ENCODE assay signal across 8 cellular contexts in the genomic region with DNA sequence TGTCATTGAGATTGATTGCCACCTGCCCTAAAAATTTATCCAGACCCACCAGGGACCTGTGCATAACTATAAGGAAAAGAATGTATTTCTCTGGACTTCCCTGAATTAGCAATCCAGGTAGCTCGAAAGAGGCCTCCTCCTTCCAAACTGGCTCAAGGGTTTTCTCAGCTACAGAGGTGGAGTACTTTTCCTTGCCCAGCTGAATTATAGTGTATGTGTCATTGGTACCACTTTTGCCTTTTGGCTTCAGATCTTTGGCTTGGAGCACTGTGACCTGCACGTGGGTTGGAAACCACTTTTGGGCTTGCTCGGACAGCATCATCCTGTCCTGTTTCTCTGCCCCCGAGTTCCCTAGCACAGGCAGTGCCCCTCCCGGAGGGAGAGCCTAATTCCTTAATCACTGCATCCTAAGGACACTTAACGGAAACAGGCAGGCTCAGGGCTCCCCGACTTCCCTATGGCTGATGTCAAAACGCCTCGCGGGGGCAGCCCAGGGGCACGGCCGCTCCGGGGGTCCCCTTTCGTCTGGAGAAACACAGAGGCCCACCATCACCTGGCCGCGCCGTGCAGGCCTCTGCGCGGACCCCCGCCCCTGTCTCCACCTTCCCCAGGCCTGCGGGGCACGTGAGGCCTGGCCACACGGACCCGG. TPM values are rescaled to one million over a fixed set of nuclear protein-coding genes. Genes with fewer than 3 reads are reported as not detected.
A peak's percentile ranks its signal among the peaks of the same experiment; 100 is the strongest.
DNase-seq lines count a peak whose midpoint lies in the region; ATAC-seq and TF ChIP-seq lines count a peak whose summit lies in the region.

No MANE protein-coding gene starts in this region.

- peak overlapping the region; percentile 80 for H3K4me3 Mint-ChIP-seq in stimulated activated effector memory CD8-positive, alpha-beta T cell treated with anti-CD3 and anti-CD28 coated beads, Interleukin-12 subunit alpha, Interleukin-12 subunit beta, amount 100 ng/mL, for 72 hours

- H3K4me1 ChIP-seq in lower lobe of right lung: peaks cover 44% of the 10 kb centered on the region

- H3K9me3 ChIP-seq in lower lobe of right lung: no peaks in the 10 kb centered on the region

- intact Hi-C loops in lower lobe of right lung (cut with DNase I): no loop called here

- peak overlapping the region; percentile 92 for H3K27ac ChIP-seq in lower lobe of right lung

- POLR2A ChIA-PET in HEK293T (lab: Yijun Ruan, JAX): no interaction called here

- peak overlapping the region; percentile 84 for H3K27ac Mint-ChIP-seq in stimulated activated effector memory CD8-positive, alpha-beta T cell treated with anti-CD3 and anti-CD28 coated beads, Interleukin-12 subunit alpha, Interleukin-12 subunit beta, amount 100 ng/mL, for 72 hours

- H3K36me3 Mint-ChIP-seq in stimulated activated effector memory CD8-positive, alpha-beta T cell treated with anti-CD3 and anti-CD28 coated beads, Interleukin-12 subunit alpha, Interleukin-12 subunit beta, amount 100 ng/mL, for 72 hours: no peaks in the 10 kb centered on the region

- H3K4me3 ChIP-seq in lower lobe of right lung: peak overlapping the region; percentile 83

- no peaks in the 10 kb centered on the region for H3K36me3 ChIP-seq in lower lobe of right lung

- peaks cover 10% of the 10 kb centered on the region for H3K4me1 Mint-ChIP-seq in stimulated activated effector memory CD8-positive, alpha-beta T cell treated with anti-CD3 and anti-CD28 coated beads, Interleukin-12 subunit alpha, Interleukin-12 subunit beta, amount 100 ng/mL, for 72 hours

- CTCF ChIA-PET in HEK293T (lab: Yijun Ruan, JAX): interaction anchor here (0.6 kb wide), 1 partner anchor 9 kb away, joined by 3 read pairs; no protein-coding TSS in a partner anchor

- TF ChIP-seq CTCF in GM10266 (IDR thresholded peaks at IDR 0.05; ENCODE audit: control insufficient read depth, insufficient read depth, low read depth, missing control alignments) (no peak), lower lobe of right lung (IDR thresholded peaks at IDR 0.05) (no peak)

- H3K27me3 ChIP-seq in lower lobe of right lung (ENCODE audit: low read depth): no peaks in the 10 kb centered on the region

- peak; percentile 32 for DNase-seq in GM10266 (ENCODE audit: extremely low spot score)
- peak; percentile 35 for DNase-seq in HEK293T (ENCODE audit: extremely low spot score)
- DNase-seq in MV-4-11 (lab: John Stamatoyannopoulos, UW): peak; percentile 26
- peak; percentile 15 to 29 for DNase-seq in activated CD4-positive, alpha-beta T cell treated with anti-CD3 and anti-CD28 coated beads for 4 hours
- peak; percentile 12 for DNase-seq in effector CD4-positive, alpha-beta T cell
- peak; percentile 70 for DNase-seq in lower lobe of right lung
- DNase-seq in stimulated activated effector memory CD8-positive, alpha-beta T cell treated with anti-CD3 and anti-CD28 coated beads, Interleukin-12 subunit alpha, Interleukin-12 subunit beta, amount 100 ng/mL, for 72 hours (ENCODE audit: low spot score in 2 of 2): peak; percentile 20 to 68
- no peak for DNase-seq in ecto neural progenitor cell (ENCODE audit: low spot score)

- ATAC-seq in lower lobe of right lung: peak; percentile 61 to 73
- ATAC-seq in stimulated activated effector memory CD8-positive, alpha-beta T cell treated with anti-CD3 and anti-CD28 coated beads, Interleukin-12 subunit alpha, Interleukin-12 subunit beta, amount 100 ng/mL, for 72 hours: peak; percentile 29

- H3K9me3 Mint-ChIP-seq in stimulated activated effector memory CD8-positive, alpha-beta T cell treated with anti-CD3 and anti-CD28 coated beads, Interleukin-12 subunit alpha, Interleukin-12 subunit beta, amount 100 ng/mL, for 72 hours: no peaks in the 10 kb centered on the region

TF ChIP-seq in HEK293T, 16 proteins besides CTCF, POLR2A, EP300 and RAD21:
- TF ChIP-seq SP1 (IDR thresholded peaks at IDR 0.05): no peak
- no peak for TF ChIP-seq FOXK2 (IDR thresholded peaks at IDR 0.05)
- TF ChIP-seq, protein P1, sequence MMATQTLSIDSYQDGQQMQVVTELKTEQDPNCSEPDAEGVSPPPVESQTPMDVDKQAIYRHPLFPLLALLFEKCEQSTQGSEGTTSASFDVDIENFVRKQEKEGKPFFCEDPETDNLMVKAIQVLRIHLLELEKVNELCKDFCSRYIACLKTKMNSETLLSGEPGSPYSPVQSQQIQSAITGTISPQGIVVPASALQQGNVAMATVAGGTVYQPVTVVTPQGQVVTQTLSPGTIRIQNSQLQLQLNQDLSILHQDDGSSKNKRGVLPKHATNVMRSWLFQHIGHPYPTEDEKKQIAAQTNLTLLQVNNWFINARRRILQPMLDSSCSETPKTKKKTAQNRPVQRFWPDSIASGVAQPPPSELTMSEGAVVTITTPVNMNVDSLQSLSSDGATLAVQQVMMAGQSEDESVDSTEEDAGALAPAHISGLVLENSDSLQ (IDR thresholded peaks at IDR 0.05): no peak
- no peak for TF ChIP-seq NFRKB (IDR thresholded peaks at IDR 0.05)
- no peak for TF ChIP-seq HDGF (IDR thresholded peaks at IDR 0.05; ENCODE audit: borderline replicate concordance)
- no peak for TF ChIP-seq BHLHE40 (IDR thresholded peaks at IDR 0.05; ENCODE audit: borderline replicate concordance)
- TF ChIP-seq L3MBTL2 (conservative IDR thresholded peaks at IDR 0.05): peak; percentile 47

RNA-seq across cellular contexts. Expression of a gene that starts 0.8 kb away (rescaled TPM):
- 31.0 TPM for total RNA-seq in lower lobe of right lung
